In the genomic region with DNA sequence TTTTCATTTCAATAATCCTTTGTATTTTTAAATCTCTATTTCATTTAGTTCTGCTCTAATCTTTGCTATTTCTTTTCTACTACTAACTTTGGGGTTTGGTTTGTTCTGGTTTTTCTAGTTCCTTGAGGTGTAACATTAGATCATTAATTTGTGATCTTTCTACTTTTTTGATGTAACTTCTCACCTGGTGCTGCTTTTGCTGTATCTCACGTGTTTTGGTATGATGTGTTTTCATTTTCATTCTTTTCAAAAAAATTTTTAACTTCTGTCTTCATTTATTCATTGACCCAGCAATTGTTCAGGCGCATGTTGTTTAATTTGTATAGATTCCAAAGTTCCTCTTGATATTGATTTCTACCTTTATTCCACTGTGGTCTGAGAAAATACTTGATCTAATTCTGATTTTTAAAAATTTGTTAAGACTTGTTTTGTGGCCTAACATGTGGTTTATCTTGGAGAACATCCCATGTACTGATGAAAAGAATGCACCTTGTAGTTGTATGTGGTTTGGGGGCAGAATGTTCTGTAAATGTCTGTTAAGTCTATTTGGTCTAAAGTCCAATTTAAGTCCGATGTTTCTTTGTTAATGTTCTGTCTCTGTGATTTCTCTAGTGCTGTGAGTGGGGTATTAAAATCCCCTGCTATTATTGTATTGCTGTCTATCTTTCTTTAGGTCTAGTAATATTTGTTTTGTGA, we compare ENCODE assay signal across 21 cellular contexts. TPM values are rescaled to one million over a fixed set of nuclear protein-coding genes. Genes with fewer than 3 reads are reported as not detected.
A peak's percentile ranks its signal among the peaks of the same experiment; 100 is the strongest.
DNase-seq lines count a peak whose midpoint lies in the region; ATAC-seq and TF ChIP-seq lines count a peak whose summit lies in the region.
"Had no signal": no experiment of that assay in that cellular context is flagged by ENCODE, and none has a peak within 500 bp of the region (broad histone marks: within the 10 kb centered on the region; RNA-seq: fewer than 3 reads in every experiment).

No MANE protein-coding gene starts in this region.

- BruUV-seq in MCF 10A (replicated peaks; lab: Mats Ljungman, UMichigan), result no TSS peak

- H3K36me3 ChIP-seq in breast epithelium, result no peaks in the 10 kb centered on the region
- H3K36me3 ChIP-seq: esophagus muscularis mucosa, neutrophil, thyroid gland had no signal

- TF ChIP-seq CTCF in MCF 10A (IDR thresholded peaks at IDR 0.05; ENCODE audit: unreplicated experiment) (no peak), breast epithelium (IDR thresholded peaks at IDR 0.05) (no peak), chondrocyte (IDR thresholded peaks at IDR 0.05) (no peak)

- no peaks in the 10 kb centered on the region for H3K4me1 ChIP-seq in breast epithelium
- H3K4me1 ChIP-seq: esophagus muscularis mucosa, thyroid gland had no signal

- H3K36me3 Mint-ChIP-seq in MCF 10A (ENCODE audit: insufficient read depth, unreplicated experiment), result no peaks in the 10 kb centered on the region
- H3K36me3 Mint-ChIP-seq in T-cell, result peaks cover 4% of the 10 kb centered on the region
- no peaks in the 10 kb centered on the region for H3K36me3 Mint-ChIP-seq in chondrocyte (ENCODE audit: low read depth)
- H3K36me3 Mint-ChIP-seq in stimulated activated memory B cell treated with anti-CD40 and anti-IgM and Interleukin-4, amounts not matched to agents 10 μg/mL and 1 μg/mL and 100 μg/mL, for 72 hours, result peaks cover 23% of the 10 kb centered on the region

- H3K27me3 Mint-ChIP-seq in MCF 10A (ENCODE audit: insufficient read depth, unreplicated experiment) (no peaks in the 10 kb centered on the region), T-cell (no peaks in the 10 kb centered on the region), chondrocyte (ENCODE audit: low read depth) (no peaks in the 10 kb centered on the region)
- no peaks in the 10 kb centered on the region for H3K27me3 Mint-ChIP-seq in stimulated activated memory B cell treated with anti-CD40 and anti-IgM and Interleukin-4, amounts not matched to agents 10 μg/mL and 1 μg/mL and 100 μg/mL, for 72 hours
- H3K27me3 Mint-ChIP-seq: activated naive CD4-positive, alpha-beta T cell treated with anti-CD3 and anti-CD28 coated beads, Interleukin-2, amount 10 ng/mL, durations not matched to agents 7 days and 5 days had no signal

- peaks cover 0 to 4% of the 10 kb centered on the region in 2 donors for H3K9me3 ChIP-seq in breast epithelium
- H3K9me3 ChIP-seq: neutrophil, thyroid gland had no signal

- H3K4me3 Mint-ChIP-seq in MCF 10A (ENCODE audit: unreplicated experiment) (no peak overlapping the region), T-cell (peak overlapping the region in 1 of 3 donors; percentile 10), chondrocyte (ENCODE audit: unreplicated experiment) (no peak overlapping the region)
- H3K4me3 Mint-ChIP-seq in stimulated activated memory B cell treated with anti-CD40 and anti-IgM and Interleukin-4, amounts not matched to agents 10 μg/mL and 1 μg/mL and 100 μg/mL, for 72 hours, result no peak overlapping the region
- H3K4me3 Mint-ChIP-seq: activated naive CD4-positive, alpha-beta T cell treated with anti-CD3 and anti-CD28 coated beads, Interleukin-2, amount 10 ng/mL, durations not matched to agents 7 days and 5 days had no signal

- H3K27ac Mint-ChIP-seq in MCF 10A (ENCODE audit: low read depth, unreplicated experiment) (peak overlapping the region; percentile 5), T-cell (peak overlapping the region; percentile 44 to 47), chondrocyte (ENCODE audit: unreplicated experiment) (peak overlapping the region; percentile 34)
- H3K27ac Mint-ChIP-seq in stimulated activated memory B cell treated with anti-CD40 and anti-IgM and Interleukin-4, amounts not matched to agents 10 μg/mL and 1 μg/mL and 100 μg/mL, for 72 hours, result peak overlapping the region; percentile 70
- H3K27ac Mint-ChIP-seq: activated naive CD4-positive, alpha-beta T cell treated with anti-CD3 and anti-CD28 coated beads, Interleukin-2, amount 10 ng/mL, durations not matched to agents 7 days and 5 days had no signal

- POLR2A ChIA-PET in MCF 10A (lab: Yijun Ruan, JAX) (interaction anchor here (0.6 to 3.3 kb wide), 2 partner anchors 17 to 92 kb away, joined by 5 to 22 read pairs; partner anchors contain the start of gene MALT1), T-cell (lab: Charles Lee) (interaction anchor here in 1 of 2 donors (0.6 kb wide), 1 partner anchor 63 kb away, joined by 7 read pairs; no protein-coding TSS in a partner anchor)

- H3K4me1 Mint-ChIP-seq in MCF 10A (ENCODE audit: insufficient read depth, unreplicated experiment), result peaks cover 23% of the 10 kb centered on the region
- peaks cover 73 to 82% (median 75%) of the 10 kb centered on the region in 3 donors for H3K4me1 Mint-ChIP-seq in T-cell
- peaks cover 17% of the 10 kb centered on the region for H3K4me1 Mint-ChIP-seq in chondrocyte (ENCODE audit: low read depth)
- peaks cover 76% of the 10 kb centered on the region for H3K4me1 Mint-ChIP-seq in stimulated activated memory B cell treated with anti-CD40 and anti-IgM and Interleukin-4, amounts not matched to agents 10 μg/mL and 1 μg/mL and 100 μg/mL, for 72 hours

- H3K9me3 Mint-ChIP-seq in MCF 10A (ENCODE audit: unreplicated experiment) (no peaks in the 10 kb centered on the region), T-cell (peaks cover 5 to 23% (median 9%) of the 10 kb centered on the region in 3 donors), chondrocyte (ENCODE audit: low read depth) (peaks cover 7% of the 10 kb centered on the region)
- peaks cover 10% of the 10 kb centered on the region for H3K9me3 Mint-ChIP-seq in stimulated activated memory B cell treated with anti-CD40 and anti-IgM and Interleukin-4, amounts not matched to agents 10 μg/mL and 1 μg/mL and 100 μg/mL, for 72 hours

- intact Hi-C loops in MCF 10A (cut with micrococcal nuclease), result no loop called here
- intact Hi-C loops in breast epithelium (cut with DNase I; ENCODE audit: low total_unique reads), result no loop called here

- no peak for TF ChIP-seq POLR2A in breast epithelium (IDR thresholded peaks at IDR 0.05)

- no peaks in the 10 kb centered on the region for H3K27me3 ChIP-seq in breast epithelium
- H3K27me3 ChIP-seq: esophagus muscularis mucosa, neutrophil, thyroid gland had no signal

- no peak overlapping the region for H3K4me3 ChIP-seq in breast epithelium
- H3K4me3 ChIP-seq: esophagus muscularis mucosa, thyroid gland had no signal

- CTCF ChIA-PET in MCF 10A (lab: Yijun Ruan, JAX), result interaction anchor here (0.6 kb wide), 1 partner anchor 8 kb away, joined by 3 read pairs; no protein-coding TSS in a partner anchor
- CTCF ChIA-PET in T-cell (lab: Charles Lee), result interaction anchor here in 1 of 2 donors (1.1 kb wide), 1 partner anchor 95 kb away, joined by 3 read pairs; no protein-coding TSS in a partner anchor

- ATAC-seq in T-cell (replicated peaks in 1 of 4) (no peak), HG02840 (IDR thresholded peaks at IDR 0.05; ENCODE audit: low FRiP score, unreplicated experiment) (no peak)
- no peak for ATAC-seq in stimulated activated memory B cell treated with anti-CD40 and anti-IgM and Interleukin-4, amounts not matched to agents 10 μg/mL and 1 μg/mL and 100 μg/mL, for 72 hours
- ATAC-seq: left colon, Right ventricle myocardium inferior had no signal

- DNase-seq in MCF 10A (ENCODE audit: unreplicated experiment), result no peak
- no peak for DNase-seq in breast epithelium (ENCODE audit: low spot score in 2 of 2)
- DNase-seq in T-cell, result no peak
- DNase-seq in chondrocyte (ENCODE audit: low spot score), result no peak
- DNase-seq in ecto neural progenitor cell (ENCODE audit: low spot score), result no peak
- no peak for DNase-seq in NCI-H2081 treated with DMSO at 0.1 percent for 48 hours (lab: John Stamatoyannopoulos, UW)
- DNase-seq: activated CD4-positive, alpha-beta T cell treated with anti-CD3 and anti-CD28 coated beads, Interleukin-2, amount 50 U/mL, for 48 hours; activated naive CD4-positive, alpha-beta T cell treated with anti-CD3 and anti-CD28 coated beads, Interleukin-2, amount 10 ng/mL, durations not matched to agents 7 days and 5 days; effector memory CD4-positive, alpha-beta T cell; H7; left colon; NCI-H1417 treated with DMSO at 0.1 percent for 48 hours; NCI-H526 treated with DMSO at 0.1 percent for 48 hours; stimulated activated CD4-positive, alpha-beta T cell treated with anti-CD3 and anti-CD28 coated beads, Interleukin-15, amount 100 ng/mL, for 24 hours; SW 1271; thyroid gland had no signal

- H3K27ac ChIP-seq in breast epithelium, result no peak overlapping the region
- H3K27ac ChIP-seq: esophagus muscularis mucosa, neutrophil, thyroid gland had no signal

RNA-seq across cellular contexts. Expression of gene MALT1, which starts 17.3 kb away (rescaled TPM):
- 28.5 and 33.0 TPM in 2 replicates for total RNA-seq in MCF 10A (2022)
- 10 to 100 TPM; 26.7 to 33.5 (median 26.9) TPM for total RNA-seq in breast epithelium
- total RNA-seq in T-cell, result 10 to 100 TPM; 54.5 to 83.2 (median 69.5) TPM
- total RNA-seq in chondrocyte, result 15.9 to 23.3 TPM (median 17.4 TPM) in 3 replicates

RNA-seq across cellular contexts. Expression of gene ALPK2, which starts 25.1 kb away (rescaled TPM):
- 0.16 and 0.37 TPM in 2 replicates for total RNA-seq in MCF 10A (2022)
- total RNA-seq in breast epithelium, result 1 to 10 TPM in 1 of 3 donors, under 1 TPM in 2; under 0.01 to 1.8 (median 0.29) TPM
- 1 to 10 TPM in 3 of 5 donors, under 1 TPM in 2; 0.25 to 3.1 (median 1.1) TPM for total RNA-seq in T-cell
- 26.4 to 50.1 TPM (median 46.4 TPM) in 3 replicates for total RNA-seq in chondrocyte

Comparison
In these comparisons a context has a peak if more than half of its experiments do, and no peak if none do; other contexts are left out.
1. H3K27ac Mint-ChIP-seq: peak in every context shown above with its lines; median percentile 70 in stimulated activated memory B cell treated with anti-CD40 and anti-IgM and Interleukin-4, amounts not matched to agents 10 μg/mL and 1 μg/mL and 100 μg/mL, for 72 hours; 46 in T-cell; 34 in chondrocyte; 5 in MCF 10A.